In the genomic region with DNA sequence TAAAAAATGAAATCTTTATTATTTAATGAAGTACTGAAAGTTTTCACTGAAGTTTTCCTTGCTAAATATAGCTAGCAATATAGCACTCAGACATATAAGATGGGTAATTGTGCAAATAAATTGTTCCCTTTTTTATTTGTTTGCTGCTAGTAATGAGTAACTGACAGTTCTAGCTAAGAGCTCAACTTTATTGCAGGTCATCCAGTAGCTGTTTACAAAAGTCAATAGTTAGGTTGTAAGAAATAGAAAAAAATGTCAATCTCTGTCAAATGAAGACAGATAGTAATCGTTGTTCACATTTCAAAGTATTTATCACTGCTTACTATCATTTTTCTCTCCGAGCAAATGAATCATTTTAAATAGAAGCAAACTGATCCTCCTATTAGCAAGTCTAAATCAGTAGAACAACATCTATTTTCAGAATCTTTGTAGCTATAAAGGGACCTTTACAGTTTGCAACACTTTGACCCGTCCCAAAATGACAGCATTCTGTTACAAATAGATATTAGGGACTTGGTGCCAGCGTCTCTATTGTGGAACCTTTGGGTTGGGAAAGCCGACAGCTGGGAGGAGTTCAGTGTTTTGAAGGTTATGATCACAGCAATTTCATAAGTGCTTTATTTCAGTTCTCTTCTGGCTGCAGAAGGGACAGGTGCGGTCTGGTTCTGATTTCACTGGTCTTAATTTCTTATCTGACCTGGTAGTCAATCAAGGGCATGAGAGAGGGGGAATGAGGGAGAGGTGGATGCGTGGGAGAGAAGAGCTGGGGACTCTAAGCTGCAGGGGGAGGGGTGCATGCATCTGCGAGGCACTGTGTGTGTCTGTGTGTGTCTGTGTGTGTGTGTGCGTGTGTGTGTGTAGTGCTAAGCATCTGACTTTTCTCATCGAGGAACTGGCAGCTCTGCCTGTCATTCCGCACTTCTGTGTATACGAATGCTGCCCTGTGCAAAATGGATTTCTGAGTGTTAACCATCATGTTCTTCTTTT, we compare ENCODE assay signal across 15 cellular contexts.
DNase-seq lines count a peak whose midpoint lies in the region; ATAC-seq, FAIRE-seq and TF ChIP-seq lines count a peak whose summit lies in the region.
"Had no signal": no experiment of that assay in that cellular context is flagged by ENCODE, and none has a peak within 500 bp of the region (broad histone marks: within the 10 kb centered on the region; RNA-seq: fewer than 3 reads in every experiment).

No MANE protein-coding gene starts in this region.

- peak; percentile 78 to 85 (median 80) for ATAC-seq in pancreas
- ATAC-seq: stimulated activated naive B cell treated with anti-CD40 and anti-IgM and Interleukin-4, amounts not matched to agents 10 μg/mL and 1 μg/mL and 100 μg/mL, for 72 hours had no signal

- H3K4me3 ChIP-seq in colonic mucosa (no peak overlapping the region), pancreas (peak overlapping the region in 1 of 4 donors; percentile 7)
- H3K4me3 ChIP-seq: adrenal gland had no signal

- 9 to 10% methylated on average over 12 of the region's 12 CpGs for WGBS in pancreas, 2 donors

- intact Hi-C loops in colonic mucosa (cut with DNase I): loop anchor here (10.0 kb wide), 1 partner anchor 216 kb away; no protein-coding TSS in a partner anchor
- intact Hi-C loops in pancreas (cut with DNase I): no loop called here

- TF ChIP-seq CTCF in colonic mucosa (IDR thresholded peaks at IDR 0.05): no peak
- no peak for TF ChIP-seq CTCF in pancreas (IDR thresholded peaks at IDR 0.05)

- H3K9me3 ChIP-seq in colonic mucosa (no peaks in the 10 kb centered on the region), pancreas (no peaks in the 10 kb centered on the region)
- H3K9me3 ChIP-seq: adrenal gland had no signal

- H3K4me1 ChIP-seq in colonic mucosa (no peaks in the 10 kb centered on the region), pancreas (no peaks in the 10 kb centered on the region)
- H3K4me1 ChIP-seq: adrenal gland had no signal

- H3K27ac ChIP-seq in colonic mucosa: peak overlapping the region; percentile 23
- no peak overlapping the region for H3K27ac ChIP-seq in pancreas
- H3K27ac ChIP-seq: adrenal gland had no signal

- peak overlapping the region in 1 of 2 donors; percentile 42 for H3K9ac ChIP-seq in colonic mucosa (ENCODE audit: low read depth in 2 of 2, low read length in 2 of 2)

- DNase-seq in DMS53 treated with DMSO at 0.1 percent for 48 hours (lab: John Stamatoyannopoulos, UW; ENCODE audit: unreplicated experiment) (peak; percentile 45), NCI-H510A treated with DMSO at 0.1 percent for 48 hours (lab: John Stamatoyannopoulos, UW) (peak; percentile 27), colonic mucosa (peak; percentile 70), pancreas (peak in 4 of 6 donors; percentile 13 to 27 (median 20)), NOMO-1 treated with dmso at 0.1 percent for 144 hours (lab: John Stamatoyannopoulos, UW; ENCODE audit: unreplicated experiment) (no peak), DMS 273 (lab: John Stamatoyannopoulos, UW; ENCODE audit: unreplicated experiment) (no peak), middle frontal gyrus (ENCODE audit: extremely low spot score, low spot score) (no peak)
- no peak for DNase-seq in activated effector memory CD4-positive, alpha-beta T cell treated with Interleukin-2 at 50 U/mL for 16 hours
- DNase-seq: activated CD4-positive, alpha-beta memory T cell treated with anti-CD3 and anti-CD28 coated beads, Interleukin-2, amount 10 ng/mL, durations not matched to agents 7 days and 5 days; adrenal gland; NCI-H187; NCI-H526 treated with DMSO at 0.1 percent for 48 hours; stimulated activated naive B cell treated with anti-CD40 and anti-IgM and Interleukin-4, amounts not matched to agents 10 μg/mL and 1 μg/mL and 100 μg/mL, for 72 hours; T1000 had no signal

- peak; percentile 57 for FAIRE-seq in pancreas (lab: Jason Lieb, UNC)
- FAIRE-seq: islet of Langerhans had no signal

- H3K36me3 ChIP-seq in colonic mucosa: no peaks in the 10 kb centered on the region
- no peaks in the 10 kb centered on the region for H3K36me3 ChIP-seq in pancreas
- H3K36me3 ChIP-seq: adrenal gland had no signal

- no peaks in the 10 kb centered on the region for H3K27me3 ChIP-seq in colonic mucosa
- no peaks in the 10 kb centered on the region for H3K27me3 ChIP-seq in pancreas

Comparison
In these comparisons a context has a peak if more than half of its experiments do, and no peak if none do; other contexts are left out.
1. DNase-seq: peak in DMS53 treated with DMSO at 0.1 percent for 48 hours (single experiment), NCI-H510A treated with DMSO at 0.1 percent for 48 hours (single experiment), colonic mucosa (single experiment) and pancreas (4 of 6); none in NOMO-1 treated with dmso at 0.1 percent for 144 hours (single experiment), DMS 273 (single experiment), middle frontal gyrus (single experiment) and activated effector memory CD4-positive, alpha-beta T cell treated with Interleukin-2 at 50 U/mL for 16 hours (single experiment).